ENCODE assay signal across 1 cellular context in genomic region chr3:149224736-149225594, GRCh38.
TF ChIP-seq lines count a peak whose summit lies in the region.

No MANE protein-coding gene starts in this region.

TF ChIP-seq in HepG2, 621 proteins besides CTCF, POLR2A, EP300 and RAD21 (continued from another document and continues in another):
- TF ChIP-seq FIP1L1 (IDR thresholded peaks at IDR 0.05; ENCODE audit: borderline replicate concordance, insufficient read depth, low read depth, low read length) (no peak), ZSCAN20 (CRISPR knock-in tag; IDR thresholded peaks at IDR 0.05; ENCODE audit: borderline replicate concordance) (no peak), RORA (CRISPR knock-in tag; IDR thresholded peaks at IDR 0.05) (no peak; the same call in 1 of the 2 replicates), ELK4 (CRISPR knock-in tag; IDR thresholded peaks at IDR 0.05; ENCODE audit: borderline replicate concordance) (no peak), HOMEZ (CRISPR knock-in tag; IDR thresholded peaks at IDR 0.05; ENCODE audit: low read depth) (peak; percentile 92), ZNF501 (CRISPR knock-in tag; IDR thresholded peaks at IDR 0.05) (peak; percentile 31; the same call in 1 of the 2 replicates), TEAD3 (CRISPR knock-in tag; optimal IDR thresholded peaks at IDR 0.05; ENCODE audit: borderline replicate concordance) (peak; percentile 93), MBD4 (IDR thresholded peaks at IDR 0.05; ENCODE audit: borderline replicate concordance, low read length) (0 out of 2 replicates have a peak, but pooled peaks have one; percentile 71), BHLHE40 (IDR thresholded peaks at IDR 0.05; ENCODE audit: low read length) (no peak), ZBTB2 (CRISPR knock-in tag; IDR thresholded peaks at IDR 0.05; ENCODE audit: low read depth) (no peak), ZIK1 (CRISPR knock-in tag; IDR thresholded peaks at IDR 0.05; ENCODE audit: borderline replicate concordance, low read depth) (no peak), HNRNPLL (IDR thresholded peaks at IDR 0.05; ENCODE audit: low read depth, low read length, poor library complexity, severe bottlenecking) (no peak), ZFP90 (CRISPR knock-in tag; IDR thresholded peaks at IDR 0.05; ENCODE audit: borderline replicate concordance) (peak; percentile 74; the same call in 1 of the 2 replicates), ZNF639 (CRISPR knock-in tag; conservative IDR thresholded peaks at IDR 0.05) (peak; percentile 58; the same call in 1 of the 2 replicates), ZFX (CRISPR knock-in tag; IDR thresholded peaks at IDR 0.05; ENCODE audit: low read depth) (no peak; the same call in 1 of the 2 replicates), ZNF777 (CRISPR knock-in tag; IDR thresholded peaks at IDR 0.05) (no peak), POLR2G (IDR thresholded peaks at IDR 0.05; ENCODE audit: low read depth, low read length) (peak; percentile 81), PRPF4 (IDR thresholded peaks at IDR 0.05; ENCODE audit: low read depth, low read length, poor library complexity, severe bottlenecking) (no peak), REPIN1 (CRISPR knock-in tag; IDR thresholded peaks at IDR 0.05; ENCODE audit: borderline replicate concordance, low read depth) (peak; percentile 69; the same call in 1 of the 2 replicates), POGK (CRISPR knock-in tag; conservative IDR thresholded peaks at IDR 0.05) (no peak; the same call in 1 of the 2 replicates), SNAI1 (CRISPR knock-in tag; IDR thresholded peaks at IDR 0.05; ENCODE audit: borderline replicate concordance) (peak; percentile 43; the same call in 1 of the 2 replicates), SMAD9 (CRISPR knock-in tag; IDR thresholded peaks at IDR 0.05) (0 out of 2 replicates have a peak, but pooled peaks have one; percentile 23), HIC2 (CRISPR knock-in tag; IDR thresholded peaks at IDR 0.05; ENCODE audit: low read depth) (peak; percentile 47; the same call in 1 of the 2 replicates), ELF3 (CRISPR knock-in tag; IDR thresholded peaks at IDR 0.05) (peak; percentile 92; the same call in 1 of the 2 replicates), MXI1 (IDR thresholded peaks at IDR 0.05; ENCODE audit: borderline replicate concordance, low read depth, low read length) (no peak; the same call in 2 of the 3 replicates), ZMAT5 (CRISPR knock-in tag; IDR thresholded peaks at IDR 0.05; ENCODE audit: borderline replicate concordance, low read depth) (no peak), ZNF740 (CRISPR knock-in tag; IDR thresholded peaks at IDR 0.05) (no peak), CHD2 (IDR thresholded peaks at IDR 0.05; ENCODE audit: low read depth, low read length) (no peak), ZSCAN21 (CRISPR knock-in tag; IDR thresholded peaks at IDR 0.05; ENCODE audit: borderline replicate concordance) (no peak), PRDM4 (CRISPR knock-in tag; IDR thresholded peaks at IDR 0.05; ENCODE audit: borderline replicate concordance) (no peak), THRA (CRISPR knock-in tag; IDR thresholded peaks at IDR 0.05; ENCODE audit: borderline replicate concordance) (peak; percentile 82; the same call in 1 of the 2 replicates), SKIL (CRISPR knock-in tag; IDR thresholded peaks at IDR 0.05; ENCODE audit: borderline replicate concordance) (peak; percentile 79), ETV5 (CRISPR knock-in tag; IDR thresholded peaks at IDR 0.05; ENCODE audit: borderline replicate concordance) (peak; percentile 99), SP1 (IDR thresholded peaks at IDR 0.05) (no peak), SP1 (CRISPR knock-in tag; IDR thresholded peaks at IDR 0.05) (no peak), ZNF256 (CRISPR knock-in tag; conservative IDR thresholded peaks at IDR 0.05) (no peak), ZNF576 (CRISPR knock-in tag; IDR thresholded peaks at IDR 0.05) (no peak), GATAD2A (CRISPR knock-in tag; IDR thresholded peaks at IDR 0.05) (peak; percentile 95), RBFOX2 (IDR thresholded peaks at IDR 0.05; ENCODE audit: low read depth, low read length) (peak; percentile 93), ZNF552 (CRISPR knock-in tag; IDR thresholded peaks at IDR 0.05; ENCODE audit: borderline replicate concordance) (0 out of 2 replicates have a peak, but pooled peaks have one; percentile 60), SAP130 (CRISPR knock-in tag; IDR thresholded peaks at IDR 0.05; ENCODE audit: low read depth) (peak; percentile 96), ATF4 (CRISPR knock-in tag; IDR thresholded peaks at IDR 0.05) (peak in 1 of 2 experiments; percentile 75; a peak in 2 of 4 replicates), HNRNPL (IDR thresholded peaks at IDR 0.05; ENCODE audit: low read depth, low read length) (0 out of 2 replicates have a peak, but pooled peaks have one; percentile 54)
